In genomic region chr1:42928859-42929258, GRCh38 we compare ENCODE assay signal across 2 cellular contexts.
TF ChIP-seq lines count a peak whose summit lies in the region.

No MANE protein-coding gene starts in this region.

TF ChIP-seq in IMR-90, 13 proteins besides CTCF, POLR2A, EP300 and RAD21:
- TF ChIP-seq CHD1 (IDR thresholded peaks at IDR 0.05; ENCODE audit: low read depth, low read length) (no peak), FOS (IDR thresholded peaks at IDR 0.05; ENCODE audit: low read depth, low read length) (no peak), SMC3 (IDR thresholded peaks at IDR 0.05; ENCODE audit: low read depth, low read length) (no peak), MAFK (IDR thresholded peaks at IDR 0.05; ENCODE audit: low read depth, low read length) (no peak), CEBPB (IDR thresholded peaks at IDR 0.05; ENCODE audit: low read depth, low read length) (no peak), RCOR1 (IDR thresholded peaks at IDR 0.05; ENCODE audit: insufficient replicate concordance, low read length) (no peak), RFX5 (IDR thresholded peaks at IDR 0.05; ENCODE audit: low read depth, low read length) (no peak)
- TF ChIP-seq, protein P1, sequence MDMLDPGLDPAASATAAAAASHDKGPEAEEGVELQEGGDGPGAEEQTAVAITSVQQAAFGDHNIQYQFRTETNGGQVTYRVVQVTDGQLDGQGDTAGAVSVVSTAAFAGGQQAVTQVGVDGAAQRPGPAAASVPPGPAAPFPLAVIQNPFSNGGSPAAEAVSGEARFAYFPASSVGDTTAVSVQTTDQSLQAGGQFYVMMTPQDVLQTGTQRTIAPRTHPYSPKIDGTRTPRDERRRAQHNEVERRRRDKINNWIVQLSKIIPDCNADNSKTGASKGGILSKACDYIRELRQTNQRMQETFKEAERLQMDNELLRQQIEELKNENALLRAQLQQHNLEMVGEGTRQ (IDR thresholded peaks at IDR 0.05; ENCODE audit: low read depth, low read length) = no peak
- TF ChIP-seq, protein P2, sequence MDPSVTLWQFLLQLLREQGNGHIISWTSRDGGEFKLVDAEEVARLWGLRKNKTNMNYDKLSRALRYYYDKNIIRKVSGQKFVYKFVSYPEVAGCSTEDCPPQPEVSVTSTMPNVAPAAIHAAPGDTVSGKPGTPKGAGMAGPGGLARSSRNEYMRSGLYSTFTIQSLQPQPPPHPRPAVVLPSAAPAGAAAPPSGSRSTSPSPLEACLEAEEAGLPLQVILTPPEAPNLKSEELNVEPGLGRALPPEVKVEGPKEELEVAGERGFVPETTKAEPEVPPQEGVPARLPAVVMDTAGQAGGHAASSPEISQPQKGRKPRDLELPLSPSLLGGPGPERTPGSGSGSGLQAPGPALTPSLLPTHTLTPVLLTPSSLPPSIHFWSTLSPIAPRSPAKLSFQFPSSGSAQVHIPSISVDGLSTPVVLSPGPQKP (IDR thresholded peaks at IDR 0.05; ENCODE audit: borderline replicate concordance, low read depth, low read length) = no peak

TF ChIP-seq in H1, 55 proteins besides CTCF, POLR2A, EP300 and RAD21:
- TF ChIP-seq SIN3A (conservative IDR thresholded peaks at IDR 0.05 in 1 of 2, IDR thresholded peaks at IDR 0.05 in 1 of 2; ENCODE audit: low read depth in 1 of 2, low read length in 2 of 2) = no peak
- no peak for TF ChIP-seq CTBP2 (IDR thresholded peaks at IDR 0.05; ENCODE audit: borderline replicate concordance, insufficient read depth, insufficient read length, low read length)
- no peak for TF ChIP-seq E2F6 (IDR thresholded peaks at IDR 0.05)
- no peak for TF ChIP-seq CEBPB (IDR thresholded peaks at IDR 0.05; ENCODE audit: low read depth, low read length)
- TF ChIP-seq FOSL1 (IDR thresholded peaks at IDR 0.05; ENCODE audit: insufficient read depth, low read depth, low read length) = no peak
- no peak for TF ChIP-seq EGR1 (IDR thresholded peaks at IDR 0.05; ENCODE audit: borderline replicate concordance, low read depth, low read length)
- TF ChIP-seq CHD7 (IDR thresholded peaks at IDR 0.05; ENCODE audit: insufficient replicate concordance, low read length) = no peak
- TF ChIP-seq YY1 (IDR thresholded peaks at IDR 0.05; ENCODE audit: low read depth, low read length) = no peak
- no peak for TF ChIP-seq TEAD4 (IDR thresholded peaks at IDR 0.05; ENCODE audit: low read depth, low read length)
- TF ChIP-seq SP2 (IDR thresholded peaks at IDR 0.05; ENCODE audit: low read length) = no peak
- TF ChIP-seq KDM1A (IDR thresholded peaks at IDR 0.05; ENCODE audit: borderline replicate concordance, low read length) = no peak
- no peak for TF ChIP-seq CBX8 (IDR thresholded peaks at IDR 0.05; ENCODE audit: borderline replicate concordance, low read depth, low read length)
- no peak for TF ChIP-seq JUND (IDR thresholded peaks at IDR 0.05; ENCODE audit: low read length)
- TF ChIP-seq RNF2 (IDR thresholded peaks at IDR 0.05; ENCODE audit: borderline replicate concordance, low read depth, low read length, missing control alignments, poor library complexity, severe bottlenecking) = no peak
- TF ChIP-seq SUZ12 (IDR thresholded peaks at IDR 0.05; ENCODE audit: low read length) = no peak
- no peak for TF ChIP-seq PHF8 (conservative IDR thresholded peaks at IDR 0.05; ENCODE audit: low read depth, low read length)
- TF ChIP-seq GTF2F1 (IDR thresholded peaks at IDR 0.05; ENCODE audit: borderline replicate concordance, low read depth, low read length) = no peak
- no peak for TF ChIP-seq CHD1 (IDR thresholded peaks at IDR 0.05; ENCODE audit: low read depth, low read length)
- TF ChIP-seq MAFK (IDR thresholded peaks at IDR 0.05; ENCODE audit: low read depth, low read length) = no peak
- no peak for TF ChIP-seq BRCA1 (IDR thresholded peaks at IDR 0.05; ENCODE audit: low read depth, low read length)
